In the genomic region with DNA sequence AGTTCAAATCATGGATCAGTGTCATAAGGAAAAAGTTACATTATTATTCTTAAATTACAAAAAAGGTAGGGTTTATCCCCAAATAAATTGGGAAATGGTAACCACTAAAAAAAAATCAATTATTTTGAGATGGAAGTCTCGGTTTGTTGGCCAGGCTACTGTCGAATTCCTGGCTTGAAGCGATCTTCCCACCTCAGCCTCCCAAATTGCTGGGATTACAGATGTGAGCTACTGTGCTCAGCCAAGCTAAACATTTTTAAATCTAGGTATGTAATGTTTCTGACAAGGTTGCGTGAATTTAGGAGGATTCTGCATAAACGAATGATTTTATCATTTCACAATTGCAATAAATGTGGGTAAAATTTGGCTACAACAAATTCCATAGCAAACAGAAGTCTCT, we compare ENCODE assay signal across 10 cellular contexts. TPM values are rescaled to one million over a fixed set of nuclear protein-coding genes. Genes with fewer than 3 reads are reported as not detected.
DNase-seq lines count a peak whose midpoint lies in the region; ATAC-seq, FAIRE-seq and TF ChIP-seq lines count a peak whose summit lies in the region.
"Had no signal": no experiment of that assay in that cellular context is flagged by ENCODE, and none has a peak within 500 bp of the region (broad histone marks: within the 10 kb centered on the region; RNA-seq: fewer than 3 reads in every experiment).

No MANE protein-coding gene starts in this region.

- peak overlapping the region; percentile 87 for H3K4me3 ChIP-seq in AG04450 (ENCODE audit: low read depth, low read length)
- peak overlapping the region; percentile 93 for H3K4me3 ChIP-seq in GM23248
- H3K4me3 ChIP-seq in astrocyte (ENCODE audit: insufficient read depth, low read depth, low read length): peak overlapping the region; percentile 96
- peak overlapping the region in 1 of 2 experiments; percentile 94 for H3K4me3 ChIP-seq in mesenchymal stem cell (ENCODE audit: insufficient read depth in 1 of 2, low read depth in 1 of 2, low read length in 2 of 2)

- H2BK12ac ChIP-seq in mesenchymal stem cell (ENCODE audit: low read length in 2 of 2): no peak overlapping the region

- TF ChIP-seq CTCF in AG04450 (IDR thresholded peaks at IDR 0.05; ENCODE audit: low read depth, low read length) (no peak), astrocyte (IDR thresholded peaks at IDR 0.05; ENCODE audit: insufficient read depth, low read depth, low read length) (no peak)

- CTCF ChIA-PET in AG04450 (lab: Charles Lee): interaction anchor here (0.7 kb wide), 1 partner anchor 214 kb away, joined by 3 read pairs; no protein-coding TSS in a partner anchor

- H4K20me1 ChIP-seq in GM23248 (ENCODE audit: insufficient read depth): no peaks in the 10 kb centered on the region; the same call in 1 of the 2 replicates
- H4K20me1 ChIP-seq in astrocyte (ENCODE audit: insufficient read depth, low read length): peaks cover 37% of the 10 kb centered on the region

- peak overlapping the region; percentile 93 for H3K4me3 Mint-ChIP-seq in astrocyte (ENCODE audit: unreplicated experiment)

- no peak for ATAC-seq in GM18867 (IDR thresholded peaks at IDR 0.05; ENCODE audit: unreplicated experiment)
- ATAC-seq: esophagus mucosa had no signal

- no peak overlapping the region for H2BK15ac ChIP-seq in mesenchymal stem cell (ENCODE audit: low read depth, poor library complexity, severe bottlenecking)

- no peak overlapping the region for H2AK5ac ChIP-seq in mesenchymal stem cell (ENCODE audit: low read length, severe bottlenecking)

- H3K23ac ChIP-seq in mesenchymal stem cell (ENCODE audit: low read length in 2 of 2): no peak overlapping the region

- no peak for FAIRE-seq in astrocyte (lab: Jason Lieb, UNC)

- no peak overlapping the region for H2BK5ac ChIP-seq in mesenchymal stem cell (ENCODE audit: low read depth, low read length, poor library complexity, severe bottlenecking)

- peaks cover 64% of the 10 kb centered on the region for H3K79me2 ChIP-seq in GM23248 (ENCODE audit: insufficient read depth)
- H3K79me2 ChIP-seq in astrocyte (ENCODE audit: insufficient read depth, low read length): peaks cover 66% of the 10 kb centered on the region

- H3F3A ChIP-seq in GM23248 (ENCODE audit: insufficient read depth): peaks cover 32% of the 10 kb centered on the region

- no peaks in the 10 kb centered on the region for H3K9me3 ChIP-seq in AG04450 (ENCODE audit: control insufficient read depth, insufficient read depth, low read length)
- no peaks in the 10 kb centered on the region for H3K9me3 ChIP-seq in GM23248 (ENCODE audit: low read depth)
- H3K9me3 ChIP-seq in astrocyte (ENCODE audit: insufficient read depth, low read depth, low read length): no peaks in the 10 kb centered on the region
- no peaks in the 10 kb centered on the region for H3K9me3 ChIP-seq in mesenchymal stem cell (ENCODE audit: control insufficient read depth, low read length)

- no peaks in the 10 kb centered on the region for H3K36me3 ChIP-seq in GM23248 (ENCODE audit: low read depth)
- no peaks in the 10 kb centered on the region for H3K36me3 ChIP-seq in astrocyte (ENCODE audit: insufficient read depth, low read length)
- no peaks in the 10 kb centered on the region for H3K36me3 ChIP-seq in mesenchymal stem cell (ENCODE audit: control insufficient read depth in 1 of 2, insufficient read depth in 2 of 2, low read depth in 1 of 2, low read length in 2 of 2)

- H4K8ac ChIP-seq in mesenchymal stem cell (ENCODE audit: low read length): no peak overlapping the region

- no peaks in the 10 kb centered on the region for H3K9me2 ChIP-seq in GM23248 (ENCODE audit: insufficient read depth)

- peaks cover 4% of the 10 kb centered on the region for H3K4me1 Mint-ChIP-seq in astrocyte (ENCODE audit: low read depth, unreplicated experiment)

- H3K27me3 Mint-ChIP-seq in astrocyte (ENCODE audit: low read depth, unreplicated experiment): no peaks in the 10 kb centered on the region
- H3K27me3 Mint-ChIP-seq: activated B cell treated with CpG ODN at 0.5 μM for 24 hours had no signal

- WGBS in GM23248 (ENCODE audit: low coverage in 1 of 2, low lambda C conversion rate in 2 of 2, missing lambda C conversion rate in 2 of 2), 2 experiments: 48 to 59% methylated on average over 5 of the region's 5 CpGs
- WGBS in mesenchymal stem cell: 46% methylated on average over 2 of the region's 5 CpGs

- no peak overlapping the region for H2BK120ac ChIP-seq in mesenchymal stem cell (ENCODE audit: low read depth, low read length)

- DNase-seq in AG04450 (ENCODE audit: low read depth, low spot score): no peak
- no peak for DNase-seq in GM23248
- no peak for DNase-seq in astrocyte (ENCODE audit: low read depth)
- no peak for DNase-seq in mesenchymal stem cell
- no peak for DNase-seq in NOMO-1 (lab: John Stamatoyannopoulos, UW; ENCODE audit: unreplicated experiment in 2 of 2)
- DNase-seq in AG08395 (ENCODE audit: low spot score): no peak
- no peak for DNase-seq in HuH-7 (ENCODE audit: low spot score)
- DNase-seq: activated B cell treated with CpG ODN at 0.5 μM for 24 hours had no signal

- POLR2A ChIA-PET in AG04450 (lab: Yijun Ruan, JAX): no interaction called here

- H3K4me2 ChIP-seq in GM23248 (ENCODE audit: unreplicated experiment) (peak overlapping the region; percentile 100), astrocyte (ENCODE audit: low read length) (peak overlapping the region; percentile 99), mesenchymal stem cell (ENCODE audit: low read length, poor library complexity, severe bottlenecking) (peak overlapping the region; percentile 33)

- no peak overlapping the region for H3K14ac ChIP-seq in mesenchymal stem cell (ENCODE audit: low read length in 2 of 2)

- in situ Hi-C loops in GM23248 (cut with MboI): no loop called here

- H3K36me3 Mint-ChIP-seq in astrocyte (ENCODE audit: low read depth, unreplicated experiment): no peaks in the 10 kb centered on the region

- H3K9me3 Mint-ChIP-seq in astrocyte (ENCODE audit: unreplicated experiment): no peaks in the 10 kb centered on the region
- H3K9me3 Mint-ChIP-seq: activated B cell treated with CpG ODN at 0.5 μM for 24 hours had no signal

- H3K27me3 ChIP-seq in AG04450 (ENCODE audit: control insufficient read depth, insufficient read depth, low read length): no peaks in the 10 kb centered on the region
- H3K27me3 ChIP-seq in GM23248 (replicated peaks; ENCODE audit: insufficient read depth): no peaks in the 10 kb centered on the region
- H3K27me3 ChIP-seq in astrocyte (ENCODE audit: insufficient read depth, low read length): no peaks in the 10 kb centered on the region
- no peaks in the 10 kb centered on the region for H3K27me3 ChIP-seq in mesenchymal stem cell (ENCODE audit: control insufficient read depth in 1 of 2, insufficient read depth in 1 of 2, low read length in 2 of 2)

- no peak overlapping the region for H3K4ac ChIP-seq in mesenchymal stem cell (ENCODE audit: low read depth in 1 of 2, low read length in 2 of 2)

- peak overlapping the region; percentile 85 for H3K9ac ChIP-seq in GM23248
- H3K9ac ChIP-seq in astrocyte (ENCODE audit: low read length): no peak overlapping the region
- peak overlapping the region; percentile 95 for H3K9ac ChIP-seq in mesenchymal stem cell (ENCODE audit: low read length)

- H3K18ac ChIP-seq in mesenchymal stem cell (ENCODE audit: low read depth in 1 of 2, low read length in 2 of 2): no peak overlapping the region

- no peak overlapping the region for H3K27ac ChIP-seq in AG04450 (ENCODE audit: low read depth, low read length)
- 0 out of 2 replicates have a peak overlapping the region, but pooled peaks have one; percentile 82 for H3K27ac ChIP-seq in GM23248
- H3K27ac ChIP-seq in astrocyte (ENCODE audit: low read depth, low read length): no peak overlapping the region
- H3K27ac ChIP-seq in mesenchymal stem cell (ENCODE audit: low read length, poor library complexity, severe bottlenecking): no peak overlapping the region

- no peak overlapping the region for H3K27ac Mint-ChIP-seq in astrocyte (ENCODE audit: unreplicated experiment)
- H3K27ac Mint-ChIP-seq: activated B cell treated with CpG ODN at 0.5 μM for 24 hours had no signal

- peaks cover 30% of the 10 kb centered on the region for H3K4me1 ChIP-seq in GM23248 (ENCODE audit: insufficient read depth)
- peaks cover 11% of the 10 kb centered on the region for H3K4me1 ChIP-seq in astrocyte (ENCODE audit: insufficient read depth, low read length)
- peaks cover 4% of the 10 kb centered on the region for H3K4me1 ChIP-seq in mesenchymal stem cell (ENCODE audit: control insufficient read depth, insufficient read depth, low read depth, low read length)

- H2AFZ ChIP-seq in GM23248 (0 out of 2 replicates have a peak overlapping the region, but pooled peaks have one; percentile 6), astrocyte (ENCODE audit: low read depth, low read length) (no peak overlapping the region), mesenchymal stem cell (ENCODE audit: low read depth, low read length) (no peak overlapping the region)

- H4K91ac ChIP-seq in mesenchymal stem cell (ENCODE audit: low read length): no peak overlapping the region

- H3K79me1 ChIP-seq in mesenchymal stem cell (replicated peaks; ENCODE audit: low read length, poor library complexity, severe bottlenecking): no peaks in the 10 kb centered on the region

RNA-seq across cellular contexts. Expression of a gene that starts 2.0 kb away (rescaled TPM):
- 11.9 and 14.9 TPM in 2 replicates for polyA plus RNA-seq in AG04450 (2011; rRNA removed)
- polyA minus RNA-seq in AG04450 (2011; rRNA and poly(A)+ RNA removed): 8.1 and 17.5 TPM in 2 replicates
- 7.6 and 9.5 TPM in 2 replicates for total RNA-seq in GM23248 (2014; rRNA removed; shearing (Covaris generic))
- polyA plus RNA-seq in GM23248 (2016; fragmentation: Nextera tagmentation; extraction: Ambion mirVana): 9.2 and 9.5 TPM in 2 replicates
- total RNA-seq in astrocyte: 10.0 and 11.5 TPM in 2 replicates
- 12.1 TPM for polyA plus RNA-seq in mesenchymal stem cell (2013, experiment 1 of 2)
- polyA plus RNA-seq in mesenchymal stem cell (2013, experiment 2 of 2): 10.4 TPM

RNA-seq across cellular contexts. Expression of a gene that starts 49.7 kb away (rescaled TPM):
- 11.2 and 14.6 TPM in 2 replicates for polyA plus RNA-seq in AG04450 (2011; rRNA removed)
- 7.9 and 10.6 TPM in 2 replicates for polyA minus RNA-seq in AG04450 (2011; rRNA and poly(A)+ RNA removed)
- total RNA-seq in GM23248 (2014; rRNA removed; shearing (Covaris generic)): 10.5 and 17.1 TPM in 2 replicates
- 10.3 and 11.2 TPM in 2 replicates for polyA plus RNA-seq in GM23248 (2016; fragmentation: Nextera tagmentation; extraction: Ambion mirVana)
- 11.2 and 11.6 TPM in 2 replicates for total RNA-seq in astrocyte
- 10.2 TPM for polyA plus RNA-seq in mesenchymal stem cell (2013, experiment 1 of 2)
- polyA plus RNA-seq in mesenchymal stem cell (2013, experiment 2 of 2): 9.9 TPM

Comparison
In these comparisons a context has a peak if more than half of its experiments do, and no peak if none do; other contexts are left out.
1. H3K4me2 ChIP-seq: peak in every context shown above with its lines; median percentile 100 in GM23248; 99 in astrocyte; 33 in mesenchymal stem cell.